Comparison of ENCODE assay signal across 25 cellular contexts in the genomic region with DNA sequence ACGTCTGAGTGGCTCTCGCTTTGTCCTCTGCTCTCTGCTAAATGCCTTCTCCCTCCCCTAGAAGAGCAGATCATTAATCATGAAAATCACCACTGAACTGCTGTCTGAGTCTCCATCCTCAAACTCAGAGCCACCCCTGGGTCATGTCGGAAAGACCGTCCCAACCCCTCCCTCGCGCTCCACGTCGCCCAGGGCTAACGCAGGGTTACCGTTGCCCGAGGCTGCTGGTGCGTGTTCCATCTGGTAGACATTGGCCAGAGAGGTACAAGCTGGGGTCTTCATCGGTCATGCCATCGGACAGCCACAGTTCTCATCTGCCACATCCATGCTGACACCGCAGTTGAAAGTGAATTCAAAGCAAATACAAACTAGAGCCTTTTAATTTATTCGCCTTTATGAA.
DNase-seq lines count a peak whose midpoint lies in the region; ATAC-seq and TF ChIP-seq lines count a peak whose summit lies in the region.
"Had no signal": no experiment of that assay in that cellular context is flagged by ENCODE, and none has a peak within 500 bp of the region (broad histone marks: within the 10 kb centered on the region; RNA-seq: fewer than 3 reads in every experiment).

No MANE protein-coding gene starts in this region.

- H3K27ac Mint-ChIP-seq in activated CD8-positive, alpha-beta memory T cell treated with anti-CD3 and anti-CD28 coated beads, Interleukin-2, amount 10 ng/mL, durations not matched to agents 7 days and 5 days = no peak overlapping the region
- H3K27ac Mint-ChIP-seq in nephron = peak overlapping the region in 2 of 3 experiments; percentile 57 to 72
- H3K27ac Mint-ChIP-seq in stimulated activated naive B cell treated with anti-CD40 and anti-IgM and Interleukin-4, amounts not matched to agents 10 μg/mL and 1 μg/mL and 100 μg/mL, for 72 hours = peak overlapping the region; percentile 25
- H3K27ac Mint-ChIP-seq: CD8-positive, alpha-beta memory T cell had no signal

- H3K9me3 ChIP-seq in transverse colon = no peaks in the 10 kb centered on the region

- no peaks in the 10 kb centered on the region for H3K4me1 ChIP-seq in transverse colon

- no peaks in the 10 kb centered on the region for H3K27me3 ChIP-seq in transverse colon

- ATAC-seq in activated CD8-positive, alpha-beta memory T cell treated with anti-CD3 and anti-CD28 coated beads, Interleukin-2, amount 10 ng/mL, durations not matched to agents 7 days and 5 days = no peak
- ATAC-seq in stimulated activated naive B cell treated with anti-CD40 and anti-IgM and Interleukin-4, amounts not matched to agents 10 μg/mL and 1 μg/mL and 100 μg/mL, for 72 hours (replicated peaks) = no peak

- H3K27ac ChIP-seq in transverse colon = no peak overlapping the region
- H3K27ac ChIP-seq: 22Rv1, C4-2B, KMS-11, PC-9 had no signal

- in situ Hi-C loops in transverse colon (cut with MboI; ENCODE audit: low pct_ligation_motif_present in 1 of 4, low pct_unique_long_range_greater_than_20kb in 1 of 4, low sequenced_read_pairs in 3 of 4) = no loop called here

- intact Hi-C loops in transverse colon (cut with DNase I; ENCODE audit: low total_unique reads) = no loop called here

- no peaks in the 10 kb centered on the region for H3K9me3 Mint-ChIP-seq in activated CD8-positive, alpha-beta memory T cell treated with anti-CD3 and anti-CD28 coated beads, Interleukin-2, amount 10 ng/mL, durations not matched to agents 7 days and 5 days (ENCODE audit: low read depth)
- peaks cover 9% of the 10 kb centered on the region for H3K9me3 Mint-ChIP-seq in nephron
- no peaks in the 10 kb centered on the region for H3K9me3 Mint-ChIP-seq in stimulated activated naive B cell treated with anti-CD40 and anti-IgM and Interleukin-4, amounts not matched to agents 10 μg/mL and 1 μg/mL and 100 μg/mL, for 72 hours
- H3K9me3 Mint-ChIP-seq: CD8-positive, alpha-beta memory T cell had no signal

- H3K36me3 ChIP-seq in transverse colon = no peaks in the 10 kb centered on the region

- peak; percentile 33 for DNase-seq in activated CD8-positive, alpha-beta memory T cell treated with anti-CD3 and anti-CD28 coated beads for 24 hours
- no peak for DNase-seq in activated CD8-positive, alpha-beta memory T cell treated with anti-CD3 and anti-CD28 coated beads, Interleukin-2, amount 10 ng/mL, durations not matched to agents 7 days and 5 days
- DNase-seq in ecto neural progenitor cell (ENCODE audit: low spot score) = peak; percentile 39
- no peak for DNase-seq in stimulated activated naive B cell treated with anti-CD40 and anti-IgM and Interleukin-4, amounts not matched to agents 10 μg/mL and 1 μg/mL and 100 μg/mL, for 72 hours
- DNase-seq in amniotic stem cell (lab: John Stamatoyannopoulos, UW) = no peak
- no peak for DNase-seq in activated gamma-delta T cell (lab: John Stamatoyannopoulos, UW)
- DNase-seq in transverse colon = no peak
- DNase-seq: ACHN; CD8-positive, alpha-beta memory T cell; DMS53; GDM1; GOT3; IMR-90; NCI-H1417 treated with DMSO at 0.1 percent for 48 hours; NCI-H187; NCI-H2107; NCI-H510A; NCI-H748 treated with DMSO at 0.1 percent for 48 hours; PC-9; RPMI8226; SHP77 had no signal

- no peak overlapping the region for H3K4me3 Mint-ChIP-seq in activated CD8-positive, alpha-beta memory T cell treated with anti-CD3 and anti-CD28 coated beads, Interleukin-2, amount 10 ng/mL, durations not matched to agents 7 days and 5 days
- H3K4me3 Mint-ChIP-seq in nephron = no peak overlapping the region
- H3K4me3 Mint-ChIP-seq in stimulated activated naive B cell treated with anti-CD40 and anti-IgM and Interleukin-4, amounts not matched to agents 10 μg/mL and 1 μg/mL and 100 μg/mL, for 72 hours = no peak overlapping the region
- H3K4me3 Mint-ChIP-seq: CD8-positive, alpha-beta memory T cell had no signal

- TF ChIP-seq POLR2A in transverse colon (IDR thresholded peaks at IDR 0.05) = no peak

- TF ChIP-seq EP300 in transverse colon (IDR thresholded peaks at IDR 0.05; ENCODE audit: low read depth) = no peak

- peaks cover 12% of the 10 kb centered on the region for H3K27me3 Mint-ChIP-seq in activated CD8-positive, alpha-beta memory T cell treated with anti-CD3 and anti-CD28 coated beads, Interleukin-2, amount 10 ng/mL, durations not matched to agents 7 days and 5 days
- peaks cover 9% of the 10 kb centered on the region for H3K27me3 Mint-ChIP-seq in nephron (ENCODE audit: low read depth)
- H3K27me3 Mint-ChIP-seq in stimulated activated naive B cell treated with anti-CD40 and anti-IgM and Interleukin-4, amounts not matched to agents 10 μg/mL and 1 μg/mL and 100 μg/mL, for 72 hours = peaks cover 13 to 31% of the 10 kb centered on the region in 2 donors

- no peak overlapping the region for H3K4me3 ChIP-seq in transverse colon
- H3K4me3 ChIP-seq: PC-9 had no signal

- no peaks in the 10 kb centered on the region for H3K36me3 Mint-ChIP-seq in activated CD8-positive, alpha-beta memory T cell treated with anti-CD3 and anti-CD28 coated beads, Interleukin-2, amount 10 ng/mL, durations not matched to agents 7 days and 5 days
- peaks cover 10% of the 10 kb centered on the region for H3K36me3 Mint-ChIP-seq in nephron (ENCODE audit: low read depth)
- H3K36me3 Mint-ChIP-seq in stimulated activated naive B cell treated with anti-CD40 and anti-IgM and Interleukin-4, amounts not matched to agents 10 μg/mL and 1 μg/mL and 100 μg/mL, for 72 hours = no peaks in the 10 kb centered on the region
- H3K36me3 Mint-ChIP-seq: CD8-positive, alpha-beta memory T cell had no signal

- CTCF ChIA-PET in activated CD8-positive, alpha-beta memory T cell treated with anti-CD3 and anti-CD28 coated beads, Interleukin-2, amount 10 ng/mL, durations not matched to agents 7 days and 5 days (lab: Charles Lee) = no interaction called here

- no peaks in the 10 kb centered on the region for H3K4me1 Mint-ChIP-seq in activated CD8-positive, alpha-beta memory T cell treated with anti-CD3 and anti-CD28 coated beads, Interleukin-2, amount 10 ng/mL, durations not matched to agents 7 days and 5 days
- H3K4me1 Mint-ChIP-seq in nephron = peaks cover 14% of the 10 kb centered on the region
- no peaks in the 10 kb centered on the region for H3K4me1 Mint-ChIP-seq in stimulated activated naive B cell treated with anti-CD40 and anti-IgM and Interleukin-4, amounts not matched to agents 10 μg/mL and 1 μg/mL and 100 μg/mL, for 72 hours
- H3K4me1 Mint-ChIP-seq: CD8-positive, alpha-beta memory T cell had no signal

- TF ChIP-seq CTCF in nephron (IDR thresholded peaks at IDR 0.05; ENCODE audit: unreplicated experiment in 3 of 3) = no peak
- no peak for TF ChIP-seq CTCF in transverse colon (IDR thresholded peaks at IDR 0.05)

- WGBS in transverse colon (ENCODE audit: low coverage in 1 of 2), 2 donors = 88 to 90% methylated on average over 12 to 16 of the region's 16 CpGs

Comparison
In these comparisons a context has a peak if more than half of its experiments do, and no peak if none do; other contexts are left out.
1. DNase-seq: peak in activated CD8-positive, alpha-beta memory T cell treated with anti-CD3 and anti-CD28 coated beads for 24 hours (single experiment) and ecto neural progenitor cell (single experiment); none in activated CD8-positive, alpha-beta memory T cell treated with anti-CD3 and anti-CD28 coated beads, Interleukin-2, amount 10 ng/mL, durations not matched to agents 7 days and 5 days (single experiment), stimulated activated naive B cell treated with anti-CD40 and anti-IgM and Interleukin-4, amounts not matched to agents 10 μg/mL and 1 μg/mL and 100 μg/mL, for 72 hours (single experiment), amniotic stem cell (single experiment), activated gamma-delta T cell (single experiment) and transverse colon (single experiment).